In the genomic region with DNA sequence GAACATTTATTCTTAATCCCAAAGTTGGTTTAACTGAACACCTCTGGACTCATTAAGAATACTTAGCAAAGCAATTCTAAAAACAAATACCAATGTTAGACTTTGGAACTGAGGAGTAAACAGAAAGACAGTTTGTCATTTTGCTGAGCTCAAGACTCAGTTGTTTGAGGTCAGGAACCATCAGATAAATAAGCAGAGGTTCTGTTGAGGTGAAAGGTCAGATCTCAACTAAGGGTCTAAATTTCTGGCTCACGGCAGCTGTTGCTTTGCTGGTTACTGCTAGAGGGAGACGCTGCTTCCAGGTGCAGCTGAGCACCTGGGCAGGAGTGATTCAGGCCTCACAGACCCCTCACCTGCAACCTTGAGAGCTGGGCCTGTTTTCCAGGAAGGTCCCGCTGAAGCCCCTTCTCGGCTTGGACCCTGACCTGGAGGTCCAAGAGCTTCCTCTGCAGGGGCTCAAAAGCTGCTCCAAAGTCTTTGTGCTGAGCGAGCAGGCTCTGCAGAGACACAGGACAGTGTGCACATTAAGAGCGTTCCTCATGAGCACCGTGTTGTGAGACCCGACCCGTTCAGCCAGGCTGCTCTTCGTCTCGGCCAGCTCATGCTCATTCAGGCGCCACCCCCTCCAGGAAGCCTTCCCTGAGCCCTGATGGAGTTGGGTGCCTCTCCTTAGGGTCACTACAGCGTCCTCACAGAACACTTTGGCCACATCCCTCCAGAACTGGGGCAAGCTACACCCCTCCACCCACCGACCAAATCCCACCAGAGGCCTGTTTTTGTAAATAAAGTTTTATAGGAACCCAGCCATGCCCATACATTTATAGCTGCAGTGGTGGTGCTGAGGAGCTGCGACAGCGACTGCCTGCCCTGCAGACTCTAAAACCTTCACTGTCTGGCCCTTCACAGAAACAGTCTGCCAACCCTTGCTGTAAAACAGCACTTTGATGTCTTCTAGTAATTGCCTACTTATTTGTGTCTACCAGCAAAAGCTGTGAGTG, we compare ENCODE assay signal across 1 cellular context.
TF ChIP-seq lines count a peak whose summit lies in the region.

No MANE protein-coding gene starts in this region.

TF ChIP-seq in H1, 55 proteins besides CTCF, POLR2A, EP300 and RAD21:
- TF ChIP-seq GABPA (IDR thresholded peaks at IDR 0.05; ENCODE audit: borderline replicate concordance, insufficient read depth, low read length) (no peak), CBX5 (IDR thresholded peaks at IDR 0.05; ENCODE audit: low read depth, low read length) (no peak), POU5F1 (IDR thresholded peaks at IDR 0.05; ENCODE audit: low read depth, low read length) (no peak), ZNF274 (IDR thresholded peaks at IDR 0.05; ENCODE audit: borderline replicate concordance, extremely low read depth, low read length) (no peak), POLR2AphosphoS5 (IDR thresholded peaks at IDR 0.05; ENCODE audit: low read depth, low read length) (no peak), SRF (IDR thresholded peaks at IDR 0.05; ENCODE audit: low read depth, low read length) (no peak), KDM5A (IDR thresholded peaks at IDR 0.05; ENCODE audit: low read length) (no peak), ASH2L (IDR thresholded peaks at IDR 0.05; ENCODE audit: low read length) (no peak), BRCA1 (IDR thresholded peaks at IDR 0.05; ENCODE audit: low read depth, low read length) (no peak), YY1 (IDR thresholded peaks at IDR 0.05; ENCODE audit: low read depth, low read length) (no peak), NANOG (IDR thresholded peaks at IDR 0.05; ENCODE audit: insufficient read depth, low read depth, low read length, poor library complexity, severe bottlenecking) (no peak), SIN3A (conservative IDR thresholded peaks at IDR 0.05 in 1 of 2, IDR thresholded peaks at IDR 0.05 in 1 of 2; ENCODE audit: low read depth in 1 of 2, low read length in 2 of 2) (no peak), FOSL1 (IDR thresholded peaks at IDR 0.05; ENCODE audit: insufficient read depth, low read depth, low read length) (no peak), SUZ12 (IDR thresholded peaks at IDR 0.05; ENCODE audit: low read length) (no peak), TAF1 (IDR thresholded peaks at IDR 0.05; ENCODE audit: low read depth, low read length) (no peak), JUN (IDR thresholded peaks at IDR 0.05; ENCODE audit: low read depth, low read length) (no peak), TAF7 (optimal IDR thresholded peaks at IDR 0.05; ENCODE audit: borderline replicate concordance, low read depth, low read length) (no peak)
- TF ChIP-seq, protein P1, sequence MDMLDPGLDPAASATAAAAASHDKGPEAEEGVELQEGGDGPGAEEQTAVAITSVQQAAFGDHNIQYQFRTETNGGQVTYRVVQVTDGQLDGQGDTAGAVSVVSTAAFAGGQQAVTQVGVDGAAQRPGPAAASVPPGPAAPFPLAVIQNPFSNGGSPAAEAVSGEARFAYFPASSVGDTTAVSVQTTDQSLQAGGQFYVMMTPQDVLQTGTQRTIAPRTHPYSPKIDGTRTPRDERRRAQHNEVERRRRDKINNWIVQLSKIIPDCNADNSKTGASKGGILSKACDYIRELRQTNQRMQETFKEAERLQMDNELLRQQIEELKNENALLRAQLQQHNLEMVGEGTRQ (IDR thresholded peaks at IDR 0.05; ENCODE audit: low read length), result no peak
- TF ChIP-seq, protein P2, sequence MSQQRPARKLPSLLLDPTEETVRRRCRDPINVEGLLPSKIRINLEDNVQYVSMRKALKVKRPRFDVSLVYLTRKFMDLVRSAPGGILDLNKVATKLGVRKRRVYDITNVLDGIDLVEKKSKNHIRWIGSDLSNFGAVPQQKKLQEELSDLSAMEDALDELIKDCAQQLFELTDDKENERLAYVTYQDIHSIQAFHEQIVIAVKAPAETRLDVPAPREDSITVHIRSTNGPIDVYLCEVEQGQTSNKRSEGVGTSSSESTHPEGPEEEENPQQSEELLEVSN (IDR thresholded peaks at IDR 0.05), result no peak
